ENCODE assay signal across 8 cellular contexts in genomic region chr18:54284967-54285785, GRCh38. TPM values are rescaled to one million over a fixed set of nuclear protein-coding genes. Genes with fewer than 3 reads are reported as not detected.
A peak's percentile ranks its signal among the peaks of the same experiment; 100 is the strongest.
DNase-seq lines count a peak whose midpoint lies in the region; ATAC-seq and TF ChIP-seq lines count a peak whose summit lies in the region.

No MANE protein-coding gene starts in this region.

- intact Hi-C loops in CD8-positive, alpha-beta T cell (cut with DNase I, micrococcal nuclease): no loop called here
- intact Hi-C loops in activated T-helper 1 cell treated with anti-CD3 and anti-CD28 coated beads, Interleukin-12 subunit alpha, Interleukin-12 subunit beta, Interleukin-2, Interleukin-4 antibody, amounts not matched to agents 30 ng/mL and 10 ng/mL and 1 ng/mL, durations not matched to agents 14 hours and 24 hours and 36 hours (cut with micrococcal nuclease): loop anchor here (1.0 to 5.0 kb wide), 11 partner anchors 16 to 427 kb away; partner anchors contain the start of genes C18orf54, MBD2, POLI and STARD6
- intact Hi-C loops in left lung (cut with DNase I): no loop called here

- H3K27ac ChIP-seq in CD8-positive, alpha-beta T cell (ENCODE audit: low read depth, low read length): no peak overlapping the region
- no peak overlapping the region for H3K27ac ChIP-seq in left lung

- POLR2A ChIA-PET in CD8-positive, alpha-beta T cell (lab: Charles Lee): no interaction called here

- H3K9me3 ChIP-seq in CD8-positive, alpha-beta T cell (ENCODE audit: low read length): no peaks in the 10 kb centered on the region
- H3K9me3 ChIP-seq in left lung: peaks cover 0 to 2% of the 10 kb centered on the region in 2 donors

- peak in 1 of 7 experiments; percentile 48 for DNase-seq in CD8-positive, alpha-beta T cell
- peak; percentile 59 for DNase-seq in activated T-helper 1 cell treated with anti-CD3 and anti-CD28 coated beads, Interleukin-12 subunit alpha, Interleukin-12 subunit beta, Interleukin-2, Interleukin-4 antibody, amounts not matched to agents 30 ng/mL and 10 ng/mL and 1 ng/mL, durations not matched to agents 14 hours and 24 hours and 36 hours (ENCODE audit: low spot score)
- DNase-seq in left lung (no peak), NCI-H2029 (lab: John Stamatoyannopoulos, UW) (no peak), NOMO-1 treated with dmso at 0.1 percent for 144 hours (lab: John Stamatoyannopoulos, UW; ENCODE audit: unreplicated experiment) (no peak), COLO829 (ENCODE audit: low spot score) (no peak)

- H3K27ac Mint-ChIP-seq in CD8-positive, alpha-beta T cell: peak overlapping the region; percentile 60
- peak overlapping the region; percentile 73 for H3K27ac Mint-ChIP-seq in activated T-helper 1 cell treated with anti-CD3 and anti-CD28 coated beads, Interleukin-12 subunit alpha, Interleukin-12 subunit beta, Interleukin-2, Interleukin-4 antibody, amounts not matched to agents 30 ng/mL and 10 ng/mL and 1 ng/mL, durations not matched to agents 14 hours and 24 hours and 36 hours

- no peaks in the 10 kb centered on the region for H3K9me3 Mint-ChIP-seq in CD8-positive, alpha-beta T cell
- H3K9me3 Mint-ChIP-seq in activated T-helper 1 cell treated with anti-CD3 and anti-CD28 coated beads, Interleukin-12 subunit alpha, Interleukin-12 subunit beta, Interleukin-2, Interleukin-4 antibody, amounts not matched to agents 30 ng/mL and 10 ng/mL and 1 ng/mL, durations not matched to agents 14 hours and 24 hours and 36 hours: peaks cover 15% of the 10 kb centered on the region

- H3K36me3 ChIP-seq in CD8-positive, alpha-beta T cell (ENCODE audit: insufficient read depth, low read length): peaks cover 14% of the 10 kb centered on the region
- peaks cover 0 to 67% of the 10 kb centered on the region in 2 donors for H3K36me3 ChIP-seq in left lung

- H3K4me1 Mint-ChIP-seq in CD8-positive, alpha-beta T cell (ENCODE audit: low read depth): peaks cover 7% of the 10 kb centered on the region
- H3K4me1 Mint-ChIP-seq in activated T-helper 1 cell treated with anti-CD3 and anti-CD28 coated beads, Interleukin-12 subunit alpha, Interleukin-12 subunit beta, Interleukin-2, Interleukin-4 antibody, amounts not matched to agents 30 ng/mL and 10 ng/mL and 1 ng/mL, durations not matched to agents 14 hours and 24 hours and 36 hours (ENCODE audit: low read depth): peaks cover 40% of the 10 kb centered on the region

- H3K27me3 ChIP-seq in CD8-positive, alpha-beta T cell (ENCODE audit: insufficient read depth, low read length): no peaks in the 10 kb centered on the region
- no peaks in the 10 kb centered on the region for H3K27me3 ChIP-seq in left lung

- H3K4me3 Mint-ChIP-seq in CD8-positive, alpha-beta T cell: no peak overlapping the region
- peak overlapping the region; percentile 32 for H3K4me3 Mint-ChIP-seq in activated T-helper 1 cell treated with anti-CD3 and anti-CD28 coated beads, Interleukin-12 subunit alpha, Interleukin-12 subunit beta, Interleukin-2, Interleukin-4 antibody, amounts not matched to agents 30 ng/mL and 10 ng/mL and 1 ng/mL, durations not matched to agents 14 hours and 24 hours and 36 hours

- TF ChIP-seq CTCF in CD8-positive, alpha-beta T cell (IDR thresholded peaks at IDR 0.05): no peak
- no peak for TF ChIP-seq CTCF in left lung (IDR thresholded peaks at IDR 0.05)

- no peaks in the 10 kb centered on the region for H3K27me3 Mint-ChIP-seq in CD8-positive, alpha-beta T cell (ENCODE audit: low read depth)
- no peaks in the 10 kb centered on the region for H3K27me3 Mint-ChIP-seq in activated T-helper 1 cell treated with anti-CD3 and anti-CD28 coated beads, Interleukin-12 subunit alpha, Interleukin-12 subunit beta, Interleukin-2, Interleukin-4 antibody, amounts not matched to agents 30 ng/mL and 10 ng/mL and 1 ng/mL, durations not matched to agents 14 hours and 24 hours and 36 hours (ENCODE audit: insufficient read depth)

- peaks cover 69% of the 10 kb centered on the region for H3K36me3 Mint-ChIP-seq in CD8-positive, alpha-beta T cell
- peaks cover 46% of the 10 kb centered on the region for H3K36me3 Mint-ChIP-seq in activated T-helper 1 cell treated with anti-CD3 and anti-CD28 coated beads, Interleukin-12 subunit alpha, Interleukin-12 subunit beta, Interleukin-2, Interleukin-4 antibody, amounts not matched to agents 30 ng/mL and 10 ng/mL and 1 ng/mL, durations not matched to agents 14 hours and 24 hours and 36 hours (ENCODE audit: low read depth)

- no peak overlapping the region for H3K4me3 ChIP-seq in CD8-positive, alpha-beta T cell (ENCODE audit: low read depth, low read length)
- H3K4me3 ChIP-seq in left lung: no peak overlapping the region

- peak; percentile 94 for ATAC-seq in CD8-positive, alpha-beta T cell
- ATAC-seq in GM19468 (IDR thresholded peaks at IDR 0.05; ENCODE audit: extremely low read depth, unreplicated experiment): peak; percentile 100
- peak; percentile 99 for ATAC-seq in HG03469 (IDR thresholded peaks at IDR 0.05; ENCODE audit: unreplicated experiment)
- peak; percentile 71 for ATAC-seq in left lung

- H3K4me1 ChIP-seq in CD8-positive, alpha-beta T cell (ENCODE audit: insufficient read depth, low read length): no peaks in the 10 kb centered on the region
- H3K4me1 ChIP-seq in left lung: no peaks in the 10 kb centered on the region

- CTCF ChIA-PET in CD8-positive, alpha-beta T cell (lab: Charles Lee): no interaction called here

RNA-seq across cellular contexts. Expression of gene POLI, which starts 15.9 kb away (rescaled TPM):
- 10 to 100 TPM; 17.9 to 18.4 TPM for total RNA-seq in CD8-positive, alpha-beta T cell
- total RNA-seq in activated T-helper 1 cell treated with anti-CD3 and anti-CD28 coated beads, Interleukin-12 subunit alpha, Interleukin-12 subunit beta, Interleukin-2, Interleukin-4 antibody, amounts not matched to agents 30 ng/mL and 10 ng/mL and 1 ng/mL, durations not matched to agents 14 hours and 24 hours and 36 hours: 9.6 and 10.2 TPM in 2 replicates
- 10 to 100 TPM; 24.4 to 24.9 TPM for total RNA-seq in left lung
